In genomic region chr7:11713352-11713751, GRCh38 we compare ENCODE assay signal across 27 cellular contexts.
"Had no signal": no experiment of that assay in that cellular context is flagged by ENCODE, and none has a peak within 500 bp of the region (broad histone marks: within the 10 kb centered on the region; RNA-seq: fewer than 3 reads in every experiment).

No MANE protein-coding gene starts in this region.

- H3K4me2 ChIP-seq: KMS-11, SK-N-SH had no signal

- H3K36me3 ChIP-seq: adrenal gland, brain microvascular endothelial cell, Peyer's patch, SJSA1 had no signal

- H3K9ac ChIP-seq: KMS-11, SK-N-SH had no signal

- H3K9me3 ChIP-seq: adrenal gland, Peyer's patch, SJSA1, SK-N-SH had no signal

- H3K9me2 ChIP-seq: SK-N-SH had no signal

- H3K4me3 ChIP-seq: adrenal gland, Peyer's patch, SJSA1 had no signal

- H3K4me1 ChIP-seq: Peyer's patch had no signal

- ATAC-seq: activated CD8-positive, alpha-beta T cell treated with anti-CD3 and anti-CD28 coated beads for 36 hours; activated naive CD4-positive, alpha-beta T cell treated with anti-CD3 and anti-CD28 coated beads, Interleukin-2, amount 50 U/mL, for 72 hours; activated T-cell treated with anti-CD3 and anti-CD28 coated beads, Interleukin-2, amount 50 U/mL, for 72 hours; activated T-helper 17 cell treated with anti-CD3 and anti-CD28 coated beads, Interleukin-2, amount 50 U/mL, for 72 hours had no signal

- DNase-seq: activated CD4-positive, alpha-beta T cell treated with anti-CD3 and anti-CD28 coated beads, Interleukin-2, amount 10 ng/mL, durations not matched to agents 24 days and 14 days; activated CD4-positive, alpha-beta T cell treated with anti-CD3 and anti-CD28 coated beads, Interleukin-2, amount 50 U/mL, for 4 hours; activated CD8-positive, alpha-beta T cell treated with anti-CD3 and anti-CD28 coated beads for 36 hours; activated gamma-delta T cell; activated naive CD4-positive, alpha-beta T cell treated with anti-CD3 and anti-CD28 coated beads for 36 hours; activated T-cell treated with anti-CD3 and anti-CD28 coated beads, Interleukin-2, amount 50 U/mL, for 1 hour; activated T-cell treated with anti-CD3 and anti-CD28 coated beads, Interleukin-2, amount 50 U/mL, for 72 hours; adrenal gland; anterior cingulate cortex; brain microvascular endothelial cell; central memory CD4-positive, alpha-beta T cell; MM.1S; MV-4-11; NCI-H1092; NCI-H1436 treated with DMSO at 0.1 percent for 48 hours; NCI-H1694 treated with DMSO at 0.1 percent for 48 hours; NCI-H2029; NCI-H510A; NK-92 treated with Interleukin-12 subunit alpha and Interleukin-12 subunit beta, amount 100 ng/mL, for 24 hours; Peyer's patch; RPMI8226; SHP77 treated with DMSO at 0.1 percent for 48 hours; SK-N-SH had no signal

- H3K27me3 ChIP-seq: adrenal gland, brain microvascular endothelial cell, Peyer's patch, SJSA1 had no signal

- H3K27ac ChIP-seq: adrenal gland, brain microvascular endothelial cell, KMS-11, Peyer's patch, SJSA1 had no signal
